In genomic region chr15:60721706-60722105, GRCh38 we compare ENCODE assay signal across 11 cellular contexts.
DNase-seq lines count a peak whose midpoint lies in the region; ATAC-seq and TF ChIP-seq lines count a peak whose summit lies in the region.
"Had no signal": no experiment of that assay in that cellular context is flagged by ENCODE, and none has a peak within 500 bp of the region (broad histone marks: within the 10 kb centered on the region; RNA-seq: fewer than 3 reads in every experiment).

No MANE protein-coding gene starts in this region.

- TF ChIP-seq CTCF in AG09319 (IDR thresholded peaks at IDR 0.05; ENCODE audit: low read depth, low read length) (no peak), fibroblast of the aortic adventitia (IDR thresholded peaks at IDR 0.05; ENCODE audit: insufficient read depth, low read length) (no peak), lower leg skin (IDR thresholded peaks at IDR 0.05) (no peak)

- H3K27me3 Mint-ChIP-seq in T-helper 17 cell = no peaks in the 10 kb centered on the region

- 52 to 53% methylated on average over 3 of the region's 3 CpGs for WGBS in lower leg skin, 2 donors

- no peak for TF ChIP-seq POLR2A in lower leg skin (IDR thresholded peaks at IDR 0.05)

- H3K27ac Mint-ChIP-seq in T-helper 17 cell = peak overlapping the region; percentile 100

- H3K4me3 Mint-ChIP-seq in T-helper 17 cell = peak overlapping the region; percentile 85

- intact Hi-C loops in lower leg skin (cut with DNase I; ENCODE audit: low total_unique reads) = no loop called here

- peak; percentile 12 for DNase-seq in AG09319 (ENCODE audit: extremely low read depth, low read depth)
- peak; percentile 51 for DNase-seq in Daoy (ENCODE audit: low read depth)
- DNase-seq in T-helper 17 cell = no peak
- peak; percentile 17 for DNase-seq in fibroblast of the aortic adventitia (ENCODE audit: low read depth)
- no peak for DNase-seq in lower leg skin (ENCODE audit: low spot score in 2 of 2)
- DNase-seq in NCI-H345 (lab: John Stamatoyannopoulos, UW) = no peak
- DNase-seq: DMS79 treated with DMSO at 0.1 percent for 48 hours, NCI-H2171, nucleus accumbens had no signal

- peaks cover 52% of the 10 kb centered on the region for H3K4me1 Mint-ChIP-seq in T-helper 17 cell

- ATAC-seq in T-helper 17 cell = no peak
- ATAC-seq in HG02623 (IDR thresholded peaks at IDR 0.05; ENCODE audit: unreplicated experiment) = no peak
- ATAC-seq in HG03097 (IDR thresholded peaks at IDR 0.05; ENCODE audit: low FRiP score, unreplicated experiment) = no peak

- H3K4me3 ChIP-seq in fibroblast of the aortic adventitia (ENCODE audit: low read depth, low read length) (no peak overlapping the region), lower leg skin (ENCODE audit: low read depth, poor library complexity, severe bottlenecking) (no peak overlapping the region)

- no peaks in the 10 kb centered on the region for H3K9me3 ChIP-seq in T-helper 17 cell (ENCODE audit: control insufficient read depth, low read length, poor library complexity, severe bottlenecking)

- H3K36me3 Mint-ChIP-seq in T-helper 17 cell (ENCODE audit: low read depth) = no peaks in the 10 kb centered on the region

Comparison
In these comparisons a context has a peak if more than half of its experiments do, and no peak if none do; other contexts are left out.
1. DNase-seq: peak in AG09319 (single experiment), Daoy (single experiment) and fibroblast of the aortic adventitia (single experiment); none in T-helper 17 cell (0 of 3), lower leg skin (0 of 2) and NCI-H345 (single experiment).